In the genomic region with DNA sequence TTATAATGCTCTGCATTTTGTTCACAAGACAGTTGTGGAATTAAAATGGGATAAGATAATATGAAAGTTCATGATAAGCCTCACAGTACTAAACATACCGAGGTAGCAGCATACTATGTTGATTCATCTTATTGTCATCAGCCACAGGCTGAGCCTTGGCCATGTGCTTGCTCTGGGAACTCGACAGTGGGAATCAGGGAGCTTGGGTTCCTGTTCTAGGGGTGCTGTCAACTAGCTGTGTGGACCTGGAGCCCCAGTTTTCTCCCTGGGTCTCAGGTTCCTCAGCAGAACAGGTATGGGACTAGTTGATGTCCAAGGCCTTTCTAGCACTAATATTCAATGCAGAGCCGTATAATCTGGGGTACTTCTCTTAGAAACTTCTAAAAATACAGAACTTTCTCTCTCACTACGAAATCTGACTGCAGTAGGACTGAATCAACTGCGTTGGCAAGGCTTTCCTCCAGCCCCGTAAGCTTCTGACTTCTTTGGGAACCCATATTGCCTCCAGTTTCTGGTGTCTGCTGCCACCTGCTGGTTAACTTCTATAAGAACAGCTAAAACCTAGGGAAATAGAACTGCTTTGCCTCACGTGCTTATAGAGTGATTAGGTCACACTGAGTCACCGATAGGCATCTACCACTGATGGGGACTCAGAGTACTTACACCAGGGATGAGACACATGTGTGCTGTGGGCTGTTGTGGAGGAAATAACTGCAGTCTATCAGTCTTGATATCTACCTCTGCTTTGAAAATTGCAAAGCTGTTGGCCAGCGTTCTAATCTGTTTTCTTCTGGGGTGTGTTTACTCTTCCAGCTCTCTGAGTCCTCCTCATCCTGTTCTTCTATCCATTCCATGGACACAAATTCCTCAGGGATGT, we compare ENCODE assay signal across 8 cellular contexts.
DNase-seq lines count a peak whose midpoint lies in the region; ATAC-seq and TF ChIP-seq lines count a peak whose summit lies in the region.

No MANE protein-coding gene starts in this region.

- no peaks in the 10 kb centered on the region for H3K9me3 Mint-ChIP-seq in activated T-cell treated with anti-CD3 and anti-CD28 coated beads, Interleukin-2, amount 50 U/mL, for 24 hours
- no peaks in the 10 kb centered on the region for H3K9me3 Mint-ChIP-seq in natural killer cell
- no peaks in the 10 kb centered on the region for H3K9me3 Mint-ChIP-seq in stimulated activated effector memory CD8-positive, alpha-beta T cell treated with anti-CD3 and anti-CD28 coated beads, Interleukin-12 subunit alpha, Interleukin-12 subunit beta, amount 100 ng/mL, for 72 hours

- intact Hi-C loops in Panc1 (cut with micrococcal nuclease; ENCODE audit: unreplicated experiment) (loop anchor here (1.0 kb wide), 1 partner anchor 261 kb away; no protein-coding TSS in a partner anchor), esophagus muscularis mucosa (cut with DNase I) (loop anchor here (1.0 to 5.0 kb wide), 2 partner anchors 114 to 261 kb away; no protein-coding TSS in a partner anchor), natural killer cell (cut with micrococcal nuclease) (loop anchor here (1.0 to 5.0 kb wide), 2 partner anchors 261 to 634 kb away; no protein-coding TSS in a partner anchor)

- CTCF ChIA-PET in Panc1 (lab: Charles Lee): interaction anchor here (0.7 to 2.2 kb wide), 7 partner anchors 24 to 307 kb away, joined by 3 to 27 read pairs (median 3); no protein-coding TSS in a partner anchor

- H3K27me3 ChIP-seq in Karpas-422 (ENCODE audit: low read length) (no peaks in the 10 kb centered on the region), Panc1 (ENCODE audit: control insufficient read depth, insufficient read depth, low read length) (no peaks in the 10 kb centered on the region), esophagus muscularis mucosa (no peaks in the 10 kb centered on the region)

- H3K4me1 ChIP-seq in Karpas-422 (ENCODE audit: low read length): peaks cover 18% of the 10 kb centered on the region
- H3K4me1 ChIP-seq in Panc1 (ENCODE audit: control insufficient read depth, insufficient read depth, low read length): 0 out of 2 replicates have a peak, but pooled peaks cover 6% of the 10 kb centered on the region
- peaks cover 8 to 39% (median 30%) of the 10 kb centered on the region in 4 donors for H3K4me1 ChIP-seq in esophagus muscularis mucosa

- no peaks in the 10 kb centered on the region for H3K9me3 ChIP-seq in Karpas-422 (ENCODE audit: low read length)
- no peaks in the 10 kb centered on the region for H3K9me3 ChIP-seq in Panc1 (ENCODE audit: control insufficient read depth, insufficient read depth, low read depth, low read length)
- no peaks in the 10 kb centered on the region for H3K9me3 ChIP-seq in esophagus muscularis mucosa

- no peak overlapping the region for H3K4me2 ChIP-seq in Karpas-422 (ENCODE audit: low read depth, low read length, poor library complexity, severe bottlenecking)

- no peaks in the 10 kb centered on the region for H3K9me2 ChIP-seq in Karpas-422 (replicated peaks; ENCODE audit: insufficient read depth, low read length)

- H3K27ac Mint-ChIP-seq in activated T-cell treated with anti-CD3 and anti-CD28 coated beads, Interleukin-2, amount 50 U/mL, for 24 hours: peak overlapping the region; percentile 48
- peak overlapping the region in 1 of 2 donors; percentile 62 for H3K27ac Mint-ChIP-seq in natural killer cell
- H3K27ac Mint-ChIP-seq in stimulated activated effector memory CD8-positive, alpha-beta T cell treated with anti-CD3 and anti-CD28 coated beads, Interleukin-12 subunit alpha, Interleukin-12 subunit beta, amount 100 ng/mL, for 72 hours: peak overlapping the region; percentile 82

- DNase-seq in CD1c-positive myeloid dendritic cell (ENCODE audit: extremely low spot score) (peak; percentile 96), Karpas-422 (peak; percentile 91), Panc1 (ENCODE audit: low read depth, low spot score) (peak; percentile 96), esophagus muscularis mucosa (ENCODE audit: extremely low spot score) (peak; percentile 95), natural killer cell (peak; percentile 32)
- peak; percentile 62 for DNase-seq in activated T-cell treated with anti-CD3 and anti-CD28 coated beads, Interleukin-2, amount 50 U/mL, for 24 hours
- DNase-seq in stimulated activated effector memory CD8-positive, alpha-beta T cell treated with anti-CD3 and anti-CD28 coated beads, Interleukin-12 subunit alpha, Interleukin-12 subunit beta, amount 100 ng/mL, for 72 hours (ENCODE audit: low spot score in 2 of 2): peak; percentile 60 to 81

- in situ Hi-C loops in Panc1 (cut with HindIII; ENCODE audit: low pct_unique_long_range_greater_than_20kb, low sequenced_read_pairs): no loop called here

- 14% methylated on average over 9 of the region's 9 CpGs for WGBS in esophagus muscularis mucosa

- H3K79me2 ChIP-seq in Karpas-422 (ENCODE audit: low read length): no peaks in the 10 kb centered on the region

- BruUV-seq in Panc1 (replicated peaks; lab: Mats Ljungman, UMichigan): no TSS peak

- no peak for TF ChIP-seq POLR2A in esophagus muscularis mucosa (IDR thresholded peaks at IDR 0.05; ENCODE audit: low read depth)

- H3K36me3 ChIP-seq in Karpas-422 (ENCODE audit: insufficient read depth, low read length) (no peaks in the 10 kb centered on the region), Panc1 (ENCODE audit: control insufficient read depth, insufficient read depth, low read length) (no peaks in the 10 kb centered on the region), esophagus muscularis mucosa (peaks cover 19 to 80% (median 55%) of the 10 kb centered on the region in 4 donors)

- no peaks in the 10 kb centered on the region for H3K27me3 Mint-ChIP-seq in activated T-cell treated with anti-CD3 and anti-CD28 coated beads, Interleukin-2, amount 50 U/mL, for 24 hours
- H3K27me3 Mint-ChIP-seq in natural killer cell (ENCODE audit: low read depth in 2 of 2): peaks cover 0 to 6% of the 10 kb centered on the region in 2 donors

- H3K4me3 ChIP-seq in Karpas-422 (ENCODE audit: low read length) (no peak overlapping the region), Panc1 (ENCODE audit: low read depth in 2 of 2, low read length in 2 of 2) (no peak overlapping the region), esophagus muscularis mucosa (peak overlapping the region in 1 of 4 donors; percentile 9)

- no peak overlapping the region for H3K4me3 Mint-ChIP-seq in activated T-cell treated with anti-CD3 and anti-CD28 coated beads, Interleukin-2, amount 50 U/mL, for 24 hours
- H3K4me3 Mint-ChIP-seq in natural killer cell: no peak overlapping the region
- H3K4me3 Mint-ChIP-seq in stimulated activated effector memory CD8-positive, alpha-beta T cell treated with anti-CD3 and anti-CD28 coated beads, Interleukin-12 subunit alpha, Interleukin-12 subunit beta, amount 100 ng/mL, for 72 hours: no peak overlapping the region

- H3K9ac ChIP-seq in Karpas-422 (ENCODE audit: low read length): no peak overlapping the region

- peak; percentile 40 for ATAC-seq in GM21360 (IDR thresholded peaks at IDR 0.05; ENCODE audit: unreplicated experiment)
- peak; percentile 98 for ATAC-seq in Panc1
- ATAC-seq in natural killer cell: peak; percentile 89 to 96 (median 94)
- peak; percentile 100 for ATAC-seq in stimulated activated effector memory CD8-positive, alpha-beta T cell treated with anti-CD3 and anti-CD28 coated beads, Interleukin-12 subunit alpha, Interleukin-12 subunit beta, amount 100 ng/mL, for 72 hours

- POLR2A ChIA-PET in Panc1 (lab: Charles Lee): no interaction called here

- peaks cover 5% of the 10 kb centered on the region for H3K36me3 Mint-ChIP-seq in activated T-cell treated with anti-CD3 and anti-CD28 coated beads, Interleukin-2, amount 50 U/mL, for 24 hours (ENCODE audit: low read depth)
- no peaks in the 10 kb centered on the region for H3K36me3 Mint-ChIP-seq in natural killer cell
- peaks cover 4% of the 10 kb centered on the region for H3K36me3 Mint-ChIP-seq in stimulated activated effector memory CD8-positive, alpha-beta T cell treated with anti-CD3 and anti-CD28 coated beads, Interleukin-12 subunit alpha, Interleukin-12 subunit beta, amount 100 ng/mL, for 72 hours

- no peaks in the 10 kb centered on the region for H4K20me1 ChIP-seq in Karpas-422 (ENCODE audit: insufficient read depth, low read depth, low read length)

- no peak for TF ChIP-seq EP300 in esophagus muscularis mucosa (IDR thresholded peaks at IDR 0.05)

- no peak overlapping the region for H3K27ac ChIP-seq in Karpas-422 (ENCODE audit: low read length)
- H3K27ac ChIP-seq in Panc1 (ENCODE audit: low read length): no peak overlapping the region
- peak overlapping the region; percentile 62 to 77 (median 74) for H3K27ac ChIP-seq in esophagus muscularis mucosa (replicated peaks in 1 of 4)

- peaks cover 28% of the 10 kb centered on the region for H3K4me1 Mint-ChIP-seq in activated T-cell treated with anti-CD3 and anti-CD28 coated beads, Interleukin-2, amount 50 U/mL, for 24 hours (ENCODE audit: low read depth)
- H3K4me1 Mint-ChIP-seq in natural killer cell: peaks cover 10 to 16% of the 10 kb centered on the region in 2 donors
- H3K4me1 Mint-ChIP-seq in stimulated activated effector memory CD8-positive, alpha-beta T cell treated with anti-CD3 and anti-CD28 coated beads, Interleukin-12 subunit alpha, Interleukin-12 subunit beta, amount 100 ng/mL, for 72 hours: peaks cover 13% of the 10 kb centered on the region

- H2AFZ ChIP-seq in Karpas-422 (ENCODE audit: low read length): no peak overlapping the region

- TF ChIP-seq CTCF in Panc1 (IDR thresholded peaks at IDR 0.05): peak; percentile 86
- TF ChIP-seq CTCF in esophagus muscularis mucosa (IDR thresholded peaks at IDR 0.05): peak; percentile 81 to 94 (median 86)
- peak; percentile 86 for TF ChIP-seq CTCF in natural killer cell (IDR thresholded peaks at IDR 0.05)

Comparison
In these comparisons a context has a peak if more than half of its experiments do, and no peak if none do; other contexts are left out.
1. DNase-seq: peak in every context shown above with its lines; median percentile 96 in CD1c-positive myeloid dendritic cell; 96 in Panc1; 95 in esophagus muscularis mucosa; 91 in Karpas-422; 70 in stimulated activated effector memory CD8-positive, alpha-beta T cell treated with anti-CD3 and anti-CD28 coated beads, Interleukin-12 subunit alpha, Interleukin-12 subunit beta, amount 100 ng/mL, for 72 hours; 62 in activated T-cell treated with anti-CD3 and anti-CD28 coated beads, Interleukin-2, amount 50 U/mL, for 24 hours; 32 in natural killer cell.
2. ATAC-seq: peak in every context shown above with its lines; median percentile 100 in stimulated activated effector memory CD8-positive, alpha-beta T cell treated with anti-CD3 and anti-CD28 coated beads, Interleukin-12 subunit alpha, Interleukin-12 subunit beta, amount 100 ng/mL, for 72 hours; 98 in Panc1; 94 in natural killer cell; 40 in GM21360.
3. H3K27ac ChIP-seq: peak in esophagus muscularis mucosa (4 of 4); none in Karpas-422 (single experiment) and Panc1 (single experiment).
4. Peak in every context shown above with its lines, with median percentiles within 50 percentile points of each other: CTCF ChIP-seq.